ENCODE assay signal across 1 cellular context in the genomic region with DNA sequence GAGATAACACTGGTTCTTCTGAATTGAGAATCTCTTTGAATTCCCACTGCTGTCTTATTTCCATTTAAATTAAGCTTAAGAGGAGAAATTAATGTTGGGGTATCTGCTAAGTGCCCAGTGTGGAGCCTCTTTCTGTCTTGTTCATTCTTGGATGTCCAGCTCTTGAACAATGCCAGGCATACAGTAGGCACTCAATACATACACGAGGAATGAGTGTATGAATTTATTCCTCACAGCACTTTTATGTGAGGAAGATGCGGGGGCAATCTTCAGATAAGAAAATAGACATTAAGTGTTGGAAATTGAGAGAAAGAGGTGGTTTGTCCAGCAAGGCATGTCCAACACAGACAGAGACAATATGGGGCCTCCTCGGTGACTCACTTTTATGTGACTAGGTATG.
TF ChIP-seq lines count a peak whose summit lies in the region.

No MANE protein-coding gene starts in this region.

TF ChIP-seq in HEK293, 187 proteins besides CTCF, POLR2A, EP300 and RAD21 (continued from another document):
- TF ChIP-seq, protein P1, sequence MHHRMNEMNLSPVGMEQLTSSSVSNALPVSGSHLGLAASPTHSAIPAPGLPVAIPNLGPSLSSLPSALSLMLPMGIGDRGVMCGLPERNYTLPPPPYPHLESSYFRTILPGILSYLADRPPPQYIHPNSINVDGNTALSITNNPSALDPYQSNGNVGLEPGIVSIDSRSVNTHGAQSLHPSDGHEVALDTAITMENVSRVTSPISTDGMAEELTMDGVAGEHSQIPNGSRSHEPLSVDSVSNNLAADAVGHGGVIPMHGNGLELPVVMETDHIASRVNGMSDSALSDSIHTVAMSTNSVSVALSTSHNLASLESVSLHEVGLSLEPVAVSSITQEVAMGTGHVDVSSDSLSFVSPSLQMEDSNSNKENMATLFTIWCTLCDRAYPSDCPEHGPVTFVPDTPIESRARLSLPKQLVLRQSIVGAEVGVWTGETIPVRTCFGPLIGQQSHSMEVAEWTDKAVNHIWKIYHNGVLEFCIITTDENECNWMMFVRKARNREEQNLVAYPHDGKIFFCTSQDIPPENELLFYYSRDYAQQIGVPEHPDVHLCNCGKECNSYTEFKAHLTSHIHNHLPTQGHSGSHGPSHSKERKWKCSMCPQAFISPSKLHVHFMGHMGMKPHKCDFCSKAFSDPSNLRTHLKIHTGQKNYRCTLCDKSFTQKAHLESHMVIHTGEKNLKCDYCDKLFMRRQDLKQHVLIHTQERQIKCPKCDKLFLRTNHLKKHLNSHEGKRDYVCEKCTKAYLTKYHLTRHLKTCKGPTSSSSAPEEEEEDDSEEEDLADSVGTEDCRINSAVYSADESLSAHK (tag by site-specific recombination; IDR thresholded peaks at IDR 0.05) = no peak
- TF ChIP-seq ZNF133 (tag by site-specific recombination; IDR thresholded peaks at IDR 0.05) (no peak), ZNF202 (tag by site-specific recombination; IDR thresholded peaks at IDR 0.05; ENCODE audit: borderline replicate concordance) (no peak), ZNF292 (tag by site-specific recombination; IDR thresholded peaks at IDR 0.05; ENCODE audit: borderline replicate concordance, low read depth) (no peak)
- TF ChIP-seq, protein P2, sequence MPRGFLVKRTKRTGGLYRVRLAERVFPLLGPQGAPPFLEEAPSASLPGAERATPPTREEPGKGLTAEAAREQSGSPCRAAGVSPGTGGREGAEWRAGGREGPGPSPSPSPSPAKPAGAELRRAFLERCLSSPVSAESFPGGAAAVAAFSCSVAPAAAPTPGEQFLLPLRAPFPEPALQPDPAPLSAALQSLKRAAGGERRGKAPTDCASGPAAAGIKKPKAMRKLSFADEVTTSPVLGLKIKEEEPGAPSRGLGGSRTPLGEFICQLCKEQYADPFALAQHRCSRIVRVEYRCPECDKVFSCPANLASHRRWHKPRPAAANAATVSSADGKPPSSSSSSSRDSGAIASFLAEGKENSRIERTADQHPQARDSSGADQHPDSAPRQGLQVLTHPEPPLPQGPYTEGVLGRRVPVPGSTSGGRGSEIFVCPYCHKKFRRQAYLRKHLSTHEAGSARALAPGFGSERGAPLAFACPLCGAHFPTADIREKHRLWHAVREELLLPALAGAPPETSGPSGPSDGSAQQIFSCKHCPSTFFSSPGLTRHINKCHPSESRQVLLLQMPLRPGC (tag by site-specific recombination; IDR thresholded peaks at IDR 0.05) = no peak
TF ChIP-seq in HEK293: peak in this region for 1.
